1 cellular context compared by ENCODE assay signal in the genomic region with DNA sequence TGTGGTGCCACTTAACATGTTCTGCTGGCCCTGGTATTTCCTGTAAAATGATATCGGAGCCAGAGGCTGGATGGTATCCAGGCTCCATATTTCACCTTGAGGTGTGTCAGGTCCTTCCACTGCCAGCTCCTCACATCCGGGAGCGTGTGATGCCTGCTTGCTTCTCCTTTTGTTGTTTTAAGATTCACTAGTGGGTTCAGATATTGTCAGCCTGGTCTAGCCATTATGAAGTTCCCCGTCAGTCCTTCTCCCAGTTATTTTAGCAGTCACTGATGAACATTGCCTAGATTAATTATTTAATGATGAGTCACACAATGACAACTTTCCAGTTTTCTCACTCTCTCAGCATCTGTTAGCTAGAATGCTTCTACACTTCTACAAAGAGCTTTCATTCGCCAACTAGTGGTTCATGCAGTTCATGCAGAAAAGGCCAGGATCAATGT.
TF ChIP-seq lines count a peak whose summit lies in the region.

No MANE protein-coding gene starts in this region.

TF ChIP-seq in HepG2, 621 proteins besides CTCF, POLR2A, EP300 and RAD21:
- no peak for TF ChIP-seq POGK (CRISPR knock-in tag; conservative IDR thresholded peaks at IDR 0.05)
- no peak for TF ChIP-seq ZNF20 (CRISPR knock-in tag; IDR thresholded peaks at IDR 0.05)
- no peak for TF ChIP-seq ZNF335 (CRISPR knock-in tag; IDR thresholded peaks at IDR 0.05)
- TF ChIP-seq CREB1 (IDR thresholded peaks at IDR 0.05) = peak; percentile 24; the same call in 1 of the 2 replicates
- TF ChIP-seq CREB1 (CRISPR knock-in tag; IDR thresholded peaks at IDR 0.05) = no peak
- TF ChIP-seq NFE2L2 (IDR thresholded peaks at IDR 0.05; ENCODE audit: low read length) = peak; percentile 37; the same call in 1 of the 2 replicates
